ENCODE assay signal across 14 cellular contexts in genomic region chr9:4833781-4834560, GRCh38.
DNase-seq lines count a peak whose midpoint lies in the region; ATAC-seq and TF ChIP-seq lines count a peak whose summit lies in the region.
"Had no signal": no experiment of that assay in that cellular context is flagged by ENCODE, and none has a peak within 500 bp of the region (broad histone marks: within the 10 kb centered on the region; RNA-seq: fewer than 3 reads in every experiment).

No MANE protein-coding gene starts in this region.

- no peak for DNase-seq in T-helper 2 cell treated with Interferon-gamma antibody and Interleukin-4, amounts not matched to agents 5 μg/mL and 100 μg/mL, for 36 hours (ENCODE audit: low spot score)
- DNase-seq in T-helper 2 cell, result no peak
- DNase-seq in RWPE2 (ENCODE audit: low spot score), result no peak
- DNase-seq in epithelial cell of esophagus (ENCODE audit: low read depth), result peak; percentile 61
- DNase-seq in pons (ENCODE audit: low spot score), result peak; percentile 11
- DNase-seq in midbrain (lab: John Stamatoyannopoulos, UW), result no peak
- DNase-seq: central memory CD4-positive, alpha-beta T cell; DMS79; NCI-H1417; transverse colon had no signal

- ATAC-seq in RWPE2 (ENCODE audit: low read depth) (no peak), GM18511 (IDR thresholded peaks at IDR 0.05; ENCODE audit: unreplicated experiment) (no peak), HG02981 (IDR thresholded peaks at IDR 0.05; ENCODE audit: unreplicated experiment) (no peak)
- ATAC-seq: naive thymus-derived CD4-positive, alpha-beta T cell had no signal

- no peak for TF ChIP-seq CTCF in RWPE2 (IDR thresholded peaks at IDR 0.05; ENCODE audit: poor library complexity, severe bottlenecking)
- TF ChIP-seq CTCF in epithelial cell of esophagus (IDR thresholded peaks at IDR 0.05; ENCODE audit: insufficient read depth, low read depth, low read length, missing control alignments), result no peak

- H3K4me1 ChIP-seq in RWPE2 (ENCODE audit: insufficient read depth, poor library complexity, severe bottlenecking), result peaks cover 29% of the 10 kb centered on the region

- H3K4me1 Mint-ChIP-seq in T-helper 2 cell treated with Interferon-gamma antibody and Interleukin-4, amounts not matched to agents 5 μg/mL and 100 μg/mL, for 36 hours (ENCODE audit: low read depth), result peaks cover 36% of the 10 kb centered on the region

- H3K9me3 ChIP-seq in RWPE2 (ENCODE audit: severe bottlenecking), result no peaks in the 10 kb centered on the region
- H3K9me3 ChIP-seq: esophagus muscularis mucosa, transverse colon had no signal

- peak overlapping the region; percentile 76 for H3K27ac ChIP-seq in RWPE2 (ENCODE audit: poor library complexity, severe bottlenecking)
- H3K27ac ChIP-seq: esophagus muscularis mucosa, transverse colon had no signal

- no peaks in the 10 kb centered on the region for H3K27me3 ChIP-seq in RWPE2 (ENCODE audit: insufficient read depth, poor library complexity, severe bottlenecking)
- H3K27me3 ChIP-seq: esophagus muscularis mucosa, transverse colon had no signal

- peak overlapping the region; percentile 73 for H3K27ac Mint-ChIP-seq in T-helper 2 cell treated with Interferon-gamma antibody and Interleukin-4, amounts not matched to agents 5 μg/mL and 100 μg/mL, for 36 hours

- no peak overlapping the region for H3K4me3 Mint-ChIP-seq in T-helper 2 cell treated with Interferon-gamma antibody and Interleukin-4, amounts not matched to agents 5 μg/mL and 100 μg/mL, for 36 hours
- H3K4me3 Mint-ChIP-seq: naive thymus-derived CD4-positive, alpha-beta T cell had no signal

- H3K4me3 ChIP-seq in RWPE2 (ENCODE audit: severe bottlenecking) (no peak overlapping the region), epithelial cell of esophagus (ENCODE audit: low read length) (no peak overlapping the region)
- H3K4me3 ChIP-seq: esophagus muscularis mucosa, transverse colon had no signal

- no peaks in the 10 kb centered on the region for H3K27me3 Mint-ChIP-seq in T-helper 2 cell treated with Interferon-gamma antibody and Interleukin-4, amounts not matched to agents 5 μg/mL and 100 μg/mL, for 36 hours (ENCODE audit: low read depth)
- H3K27me3 Mint-ChIP-seq: naive thymus-derived CD4-positive, alpha-beta T cell had no signal

- H3K36me3 ChIP-seq in RWPE2 (ENCODE audit: low read depth), result peaks cover 12% of the 10 kb centered on the region; the same call in 1 of the 2 replicates

- no peaks in the 10 kb centered on the region for H3K9me3 Mint-ChIP-seq in T-helper 2 cell treated with Interferon-gamma antibody and Interleukin-4, amounts not matched to agents 5 μg/mL and 100 μg/mL, for 36 hours
- H3K9me3 Mint-ChIP-seq: naive thymus-derived CD4-positive, alpha-beta T cell had no signal

- peaks cover 34% of the 10 kb centered on the region for H3K36me3 Mint-ChIP-seq in T-helper 2 cell treated with Interferon-gamma antibody and Interleukin-4, amounts not matched to agents 5 μg/mL and 100 μg/mL, for 36 hours (ENCODE audit: low read depth)

Comparison
In these comparisons a context has a peak if more than half of its experiments do, and no peak if none do; other contexts are left out.
1. DNase-seq: peak in epithelial cell of esophagus (single experiment) and pons (single experiment); none in T-helper 2 cell treated with Interferon-gamma antibody and Interleukin-4, amounts not matched to agents 5 μg/mL and 100 μg/mL, for 36 hours (single experiment), T-helper 2 cell (0 of 5), RWPE2 (single experiment) and midbrain (single experiment).